Comparison of ENCODE assay signal across 8 cellular contexts in the genomic region with DNA sequence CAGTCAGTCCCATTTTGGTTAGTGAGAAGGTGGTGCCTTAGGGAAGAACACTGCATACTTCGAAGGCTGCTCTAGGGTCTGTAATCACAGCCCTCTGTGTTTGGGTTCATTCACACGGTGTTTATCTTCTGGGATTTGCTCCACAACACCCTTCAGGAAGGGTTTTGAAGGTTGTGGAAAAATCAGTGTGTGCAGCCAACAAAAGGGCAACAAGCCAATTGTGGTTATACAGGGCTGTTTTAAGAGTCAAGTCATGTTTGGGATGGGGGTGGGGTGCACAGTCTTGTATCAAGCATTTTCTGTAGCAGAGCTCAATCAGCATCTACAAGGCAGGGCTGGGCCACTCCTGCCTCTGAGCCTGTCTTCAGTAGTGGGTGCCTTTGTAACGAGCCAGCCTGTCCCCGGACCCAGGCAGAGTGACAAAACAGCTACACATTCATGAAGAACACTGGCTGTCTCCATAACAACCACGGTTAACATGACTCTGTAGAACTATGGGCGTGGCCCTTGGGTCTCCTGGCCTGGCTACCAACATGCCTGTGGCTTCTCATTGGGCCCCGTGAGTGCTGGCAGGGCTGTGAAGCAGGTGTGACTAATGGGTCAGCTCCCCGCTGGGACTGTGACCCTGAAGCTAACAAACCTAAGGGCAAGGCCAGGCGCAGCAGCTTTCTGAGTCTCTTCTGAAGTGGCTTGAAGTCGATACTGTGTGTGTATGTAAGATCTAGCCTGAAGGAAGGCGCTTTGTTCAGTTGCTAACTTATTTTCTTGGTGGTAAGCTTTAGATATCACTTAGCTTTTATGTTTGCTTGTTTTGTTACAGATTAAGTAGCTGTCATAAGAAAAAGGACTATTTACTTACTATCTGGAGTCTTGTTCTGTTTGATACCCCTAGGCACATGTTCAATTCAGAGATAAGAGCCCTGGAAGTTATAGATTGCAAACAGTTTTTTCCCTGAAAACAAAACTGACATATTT. TPM values are rescaled to one million over a fixed set of nuclear protein-coding genes. Genes with fewer than 3 reads are reported as not detected.
DNase-seq lines count a peak whose midpoint lies in the region; ATAC-seq and TF ChIP-seq lines count a peak whose summit lies in the region.

No MANE protein-coding gene starts in this region.

- no peak overlapping the region for H3K4me3 Mint-ChIP-seq in WTC11

- peak; percentile 98 for ATAC-seq in WTC11
- no peak for ATAC-seq in HG03097 (IDR thresholded peaks at IDR 0.05; ENCODE audit: low FRiP score, unreplicated experiment)
- no peak for ATAC-seq in HG02588 (IDR thresholded peaks at IDR 0.05; ENCODE audit: unreplicated experiment)

- H3K27me3 Mint-ChIP-seq in WTC11 (ENCODE audit: low read depth): peaks cover 10% of the 10 kb centered on the region

- CTCF ChIA-PET in WTC11 (lab: Charles Lee): interaction anchor here (0.8 to 1.3 kb wide), 4 partner anchors 29 to 75 kb away, joined by 3 to 8 read pairs (median 4); no protein-coding TSS in a partner anchor

- TF ChIP-seq CTCF in WTC11 (IDR thresholded peaks at IDR 0.05): no peak
- no peak for TF ChIP-seq CTCF in right atrium auricular region (IDR thresholded peaks at IDR 0.05)

- no peaks in the 10 kb centered on the region for H3K27me3 ChIP-seq in right atrium auricular region

- H3K36me3 ChIP-seq in right atrium auricular region: no peaks in the 10 kb centered on the region

- no peaks in the 10 kb centered on the region for H3K9me3 ChIP-seq in right atrium auricular region

- H3K36me3 Mint-ChIP-seq in WTC11: no peaks in the 10 kb centered on the region

- peaks cover 48% of the 10 kb centered on the region for H3K4me1 Mint-ChIP-seq in WTC11

- H3K27ac ChIP-seq in right atrium auricular region: no peak overlapping the region

- H3K27ac Mint-ChIP-seq in WTC11: peak overlapping the region; percentile 69

- H3K4me3 ChIP-seq in right atrium auricular region: no peak overlapping the region

- POLR2A ChIA-PET in WTC11 (lab: Charles Lee): interaction anchor here (1.1 kb wide), 1 partner anchor 155 kb away, joined by 3 read pairs; no protein-coding TSS in a partner anchor

- DNase-seq in DMS 273 treated with DMSO at 0.1 percent for 48 hours (lab: John Stamatoyannopoulos, UW): peak; percentile 60
- peak; percentile 96 for DNase-seq in NCI-H1436 (lab: John Stamatoyannopoulos, UW)
- peak; percentile 86 for DNase-seq in WTC11 (ENCODE audit: low spot score)
- peak; percentile 64 for DNase-seq in right atrium auricular region (ENCODE audit: low spot score)
- peak; percentile 98 for DNase-seq in renal cortical epithelial cell (ENCODE audit: low read depth)
- no peak for DNase-seq in stimulated activated naive CD4-positive, alpha-beta T cell treated with Interleukin-2 at 50 U/mL for 16 hours (lab: John Stamatoyannopoulos, UW)

- peaks cover 7% of the 10 kb centered on the region for H3K9me3 Mint-ChIP-seq in WTC11

- peaks cover 0 to 8% of the 10 kb centered on the region in 2 donors for H3K4me1 ChIP-seq in right atrium auricular region

TF ChIP-seq in WTC11, 78 proteins besides CTCF, POLR2A, EP300 and RAD21:
- TF ChIP-seq ZNF671 (CRISPR knock-in tag; IDR thresholded peaks at IDR 0.05): no peak
- TF ChIP-seq ETV6 (CRISPR knock-in tag; IDR thresholded peaks at IDR 0.05): 0 out of 2 replicates have a peak, but pooled peaks have one; percentile 45
- TF ChIP-seq JAZF1 (CRISPR knock-in tag; IDR thresholded peaks at IDR 0.05): no peak
- TF ChIP-seq, protein P1, sequence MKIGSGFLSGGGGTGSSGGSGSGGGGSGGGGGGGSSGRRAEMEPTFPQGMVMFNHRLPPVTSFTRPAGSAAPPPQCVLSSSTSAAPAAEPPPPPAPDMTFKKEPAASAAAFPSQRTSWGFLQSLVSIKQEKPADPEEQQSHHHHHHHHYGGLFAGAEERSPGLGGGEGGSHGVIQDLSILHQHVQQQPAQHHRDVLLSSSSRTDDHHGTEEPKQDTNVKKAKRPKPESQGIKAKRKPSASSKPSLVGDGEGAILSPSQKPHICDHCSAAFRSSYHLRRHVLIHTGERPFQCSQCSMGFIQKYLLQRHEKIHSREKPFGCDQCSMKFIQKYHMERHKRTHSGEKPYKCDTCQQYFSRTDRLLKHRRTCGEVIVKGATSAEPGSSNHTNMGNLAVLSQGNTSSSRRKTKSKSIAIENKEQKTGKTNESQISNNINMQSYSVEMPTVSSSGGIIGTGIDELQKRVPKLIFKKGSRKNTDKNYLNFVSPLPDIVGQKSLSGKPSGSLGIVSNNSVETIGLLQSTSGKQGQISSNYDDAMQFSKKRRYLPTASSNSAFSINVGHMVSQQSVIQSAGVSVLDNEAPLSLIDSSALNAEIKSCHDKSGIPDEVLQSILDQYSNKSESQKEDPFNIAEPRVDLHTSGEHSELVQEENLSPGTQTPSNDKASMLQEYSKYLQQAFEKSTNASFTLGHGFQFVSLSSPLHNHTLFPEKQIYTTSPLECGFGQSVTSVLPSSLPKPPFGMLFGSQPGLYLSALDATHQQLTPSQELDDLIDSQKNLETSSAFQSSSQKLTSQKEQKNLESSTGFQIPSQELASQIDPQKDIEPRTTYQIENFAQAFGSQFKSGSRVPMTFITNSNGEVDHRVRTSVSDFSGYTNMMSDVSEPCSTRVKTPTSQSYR (CRISPR knock-in tag; IDR thresholded peaks at IDR 0.05): no peak
- no peak for TF ChIP-seq ZNF416 (CRISPR knock-in tag; IDR thresholded peaks at IDR 0.05)
- TF ChIP-seq TEAD1 (CRISPR knock-in tag; IDR thresholded peaks at IDR 0.05): peak; percentile 35; the same call in 1 of the 2 replicates
- TF ChIP-seq ZNF232 (CRISPR knock-in tag; IDR thresholded peaks at IDR 0.05): no peak
- no peak for TF ChIP-seq NR1H2 (CRISPR knock-in tag; IDR thresholded peaks at IDR 0.05)
- TF ChIP-seq, protein P2, sequence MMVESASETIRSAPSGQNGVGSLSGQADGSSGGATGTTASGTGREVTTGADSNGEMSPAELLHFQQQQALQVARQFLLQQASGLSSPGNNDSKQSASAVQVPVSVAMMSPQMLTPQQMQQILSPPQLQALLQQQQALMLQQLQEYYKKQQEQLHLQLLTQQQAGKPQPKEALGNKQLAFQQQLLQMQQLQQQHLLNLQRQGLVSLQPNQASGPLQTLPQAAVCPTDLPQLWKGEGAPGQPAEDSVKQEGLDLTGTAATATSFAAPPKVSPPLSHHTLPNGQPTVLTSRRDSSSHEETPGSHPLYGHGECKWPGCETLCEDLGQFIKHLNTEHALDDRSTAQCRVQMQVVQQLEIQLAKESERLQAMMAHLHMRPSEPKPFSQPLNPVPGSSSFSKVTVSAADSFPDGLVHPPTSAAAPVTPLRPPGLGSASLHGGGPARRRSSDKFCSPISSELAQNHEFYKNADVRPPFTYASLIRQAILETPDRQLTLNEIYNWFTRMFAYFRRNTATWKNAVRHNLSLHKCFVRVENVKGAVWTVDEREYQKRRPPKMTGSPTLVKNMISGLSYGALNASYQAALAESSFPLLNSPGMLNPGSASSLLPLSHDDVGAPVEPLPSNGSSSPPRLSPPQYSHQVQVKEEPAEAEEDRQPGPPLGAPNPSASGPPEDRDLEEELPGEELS (CRISPR knock-in tag; IDR thresholded peaks at IDR 0.05): no peak
- TF ChIP-seq CREB1 (CRISPR knock-in tag; IDR thresholded peaks at IDR 0.05): no peak
- TF ChIP-seq, protein P3, sequence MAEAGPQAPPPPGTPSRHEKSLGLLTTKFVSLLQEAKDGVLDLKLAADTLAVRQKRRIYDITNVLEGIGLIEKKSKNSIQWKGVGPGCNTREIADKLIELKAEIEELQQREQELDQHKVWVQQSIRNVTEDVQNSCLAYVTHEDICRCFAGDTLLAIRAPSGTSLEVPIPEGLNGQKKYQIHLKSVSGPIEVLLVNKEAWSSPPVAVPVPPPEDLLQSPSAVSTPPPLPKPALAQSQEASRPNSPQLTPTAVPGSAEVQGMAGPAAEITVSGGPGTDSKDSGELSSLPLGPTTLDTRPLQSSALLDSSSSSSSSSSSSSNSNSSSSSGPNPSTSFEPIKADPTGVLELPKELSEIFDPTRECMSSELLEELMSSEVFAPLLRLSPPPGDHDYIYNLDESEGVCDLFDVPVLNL (CRISPR knock-in tag; IDR thresholded peaks at IDR 0.05; ENCODE audit: borderline replicate concordance, low read depth): no peak
- TF ChIP-seq, protein P4, sequence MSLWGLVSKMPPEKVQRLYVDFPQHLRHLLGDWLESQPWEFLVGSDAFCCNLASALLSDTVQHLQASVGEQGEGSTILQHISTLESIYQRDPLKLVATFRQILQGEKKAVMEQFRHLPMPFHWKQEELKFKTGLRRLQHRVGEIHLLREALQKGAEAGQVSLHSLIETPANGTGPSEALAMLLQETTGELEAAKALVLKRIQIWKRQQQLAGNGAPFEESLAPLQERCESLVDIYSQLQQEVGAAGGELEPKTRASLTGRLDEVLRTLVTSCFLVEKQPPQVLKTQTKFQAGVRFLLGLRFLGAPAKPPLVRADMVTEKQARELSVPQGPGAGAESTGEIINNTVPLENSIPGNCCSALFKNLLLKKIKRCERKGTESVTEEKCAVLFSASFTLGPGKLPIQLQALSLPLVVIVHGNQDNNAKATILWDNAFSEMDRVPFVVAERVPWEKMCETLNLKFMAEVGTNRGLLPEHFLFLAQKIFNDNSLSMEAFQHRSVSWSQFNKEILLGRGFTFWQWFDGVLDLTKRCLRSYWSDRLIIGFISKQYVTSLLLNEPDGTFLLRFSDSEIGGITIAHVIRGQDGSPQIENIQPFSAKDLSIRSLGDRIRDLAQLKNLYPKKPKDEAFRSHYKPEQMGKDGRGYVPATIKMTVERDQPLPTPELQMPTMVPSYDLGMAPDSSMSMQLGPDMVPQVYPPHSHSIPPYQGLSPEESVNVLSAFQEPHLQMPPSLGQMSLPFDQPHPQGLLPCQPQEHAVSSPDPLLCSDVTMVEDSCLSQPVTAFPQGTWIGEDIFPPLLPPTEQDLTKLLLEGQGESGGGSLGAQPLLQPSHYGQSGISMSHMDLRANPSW (CRISPR knock-in tag; conservative IDR thresholded peaks at IDR 0.05; ENCODE audit: low read depth): no peak
- TF ChIP-seq ELF4 (CRISPR knock-in tag; IDR thresholded peaks at IDR 0.05; ENCODE audit: low read depth): no peak
- no peak for TF ChIP-seq FOXJ3 (CRISPR knock-in tag; IDR thresholded peaks at IDR 0.05; ENCODE audit: borderline replicate concordance)

RNA-seq across cellular contexts. Expression of a gene that starts 27.9 kb away (rescaled TPM):
- total RNA-seq in WTC11 (2021) (75.1 to 81.8 TPM (median 77.3 TPM) in 3 replicates), right atrium auricular region (10 to 100 TPM in 1 of 2 donors, 1 to 10 TPM in 1; 4.9 to 12.4 TPM), renal cortical epithelial cell (81.1 and 177 TPM in 2 replicates)
